ENCODE assay signal across 8 cellular contexts in genomic region chr3:107525101-107525953, GRCh38. TPM values are rescaled to one million over a fixed set of nuclear protein-coding genes. Genes with fewer than 3 reads are reported as not detected.
DNase-seq lines count a peak whose midpoint lies in the region; ATAC-seq and TF ChIP-seq lines count a peak whose summit lies in the region.

No MANE protein-coding gene starts in this region.

- peak; percentile 28 for DNase-seq in ACHN
- DNase-seq in RPMI7951 (ENCODE audit: low read depth), result peak; percentile 50
- DNase-seq in head of caudate nucleus, result peak; percentile 3 to 74 (median 57)
- peak; percentile 9 for DNase-seq in neuronal stem cell (ENCODE audit: low spot score)
- DNase-seq in vagina (ENCODE audit: extremely low spot score in 2 of 2), result no peak

- H3K27me3 ChIP-seq in neuronal stem cell (ENCODE audit: control insufficient read depth in 3 of 3, insufficient read depth in 3 of 3, low read depth in 1 of 3, low read length in 3 of 3) (no peaks in the 10 kb centered on the region), vagina (no peaks in the 10 kb centered on the region)

- intact Hi-C loops in head of caudate nucleus (cut with DNase I) (no loop called here), vagina (cut with DNase I) (loop anchor here (10.0 kb wide), 1 partner anchor 91 kb away; no protein-coding TSS in a partner anchor)

- in situ Hi-C loops in ACHN (cut with HindIII; ENCODE audit: low pct_ligation_motif_present, low pct_unique_long_range_greater_than_20kb, low sequenced_read_pairs), result no loop called here

- peak overlapping the region; percentile 90 for H3K4me3 Mint-ChIP-seq in activated naive CD4-positive, alpha-beta T cell treated with anti-CD3 and anti-CD28 coated beads, Interleukin-2, amount 50 U/mL, for 24 hours

- H2BK120ac ChIP-seq in neuronal stem cell (ENCODE audit: low read depth, low read length), result no peak overlapping the region

- H3K27ac Mint-ChIP-seq in activated naive CD4-positive, alpha-beta T cell treated with anti-CD3 and anti-CD28 coated beads, Interleukin-2, amount 50 U/mL, for 24 hours, result peak overlapping the region; percentile 93

- H3K27ac ChIP-seq in neuronal stem cell (replicated peaks; ENCODE audit: low read length) (no peak overlapping the region), vagina (peak overlapping the region; percentile 98)

- H3K4me2 ChIP-seq in neuronal stem cell (ENCODE audit: insufficient read depth, low read length, poor library complexity, severe bottlenecking), result peak overlapping the region; percentile 99

- H2AFZ ChIP-seq in neuronal stem cell (ENCODE audit: low read length), result peak overlapping the region; percentile 90

- peak overlapping the region; percentile 56 for H3K14ac ChIP-seq in neuronal stem cell (ENCODE audit: low read length)

- H3K36me3 Mint-ChIP-seq in activated naive CD4-positive, alpha-beta T cell treated with anti-CD3 and anti-CD28 coated beads, Interleukin-2, amount 50 U/mL, for 24 hours, result peaks cover 4% of the 10 kb centered on the region

- H4K91ac ChIP-seq in neuronal stem cell (ENCODE audit: low read depth, low read length, poor library complexity), result no peak overlapping the region

- peak overlapping the region; percentile 91 for H3K23ac ChIP-seq in neuronal stem cell (ENCODE audit: low read depth, low read length, poor library complexity)

- no peak overlapping the region for H4K8ac ChIP-seq in neuronal stem cell (ENCODE audit: low read depth, low read length)

- peak overlapping the region; percentile 90 for H3K9ac ChIP-seq in neuronal stem cell (ENCODE audit: low read depth, low read length, poor library complexity)

- H3K36me3 ChIP-seq in neuronal stem cell (replicated peaks in 1 of 2; ENCODE audit: control insufficient read depth in 2 of 2, insufficient read depth in 2 of 2, low read length in 2 of 2), result peaks cover 0 to 37% of the 10 kb centered on the region in 2 donors
- H3K36me3 ChIP-seq in vagina, result peaks cover 0 to 8% of the 10 kb centered on the region in 2 donors

- H3K4me1 ChIP-seq in neuronal stem cell (ENCODE audit: control insufficient read depth in 2 of 2, insufficient read depth in 1 of 2, low read depth in 1 of 2, low read length in 2 of 2) (peaks cover 8 to 10% of the 10 kb centered on the region in 2 donors), vagina (peaks cover 14% of the 10 kb centered on the region)

- H3K9me3 Mint-ChIP-seq in activated naive CD4-positive, alpha-beta T cell treated with anti-CD3 and anti-CD28 coated beads, Interleukin-2, amount 50 U/mL, for 24 hours, result no peaks in the 10 kb centered on the region

- H3K9me3 ChIP-seq in neuronal stem cell (replicated peaks in 1 of 2; ENCODE audit: control insufficient read depth in 2 of 2, insufficient read depth in 1 of 2, low read depth in 1 of 2, low read length in 2 of 2), result no peaks in the 10 kb centered on the region
- no peaks in the 10 kb centered on the region for H3K9me3 ChIP-seq in vagina

- peak overlapping the region; percentile 37 for H2BK15ac ChIP-seq in neuronal stem cell (ENCODE audit: low read length)

- peak overlapping the region; percentile 96 for H3K18ac ChIP-seq in neuronal stem cell (ENCODE audit: low read length)

- peak overlapping the region; percentile 86 for H2AK5ac ChIP-seq in neuronal stem cell (ENCODE audit: low read depth, low read length)

- ATAC-seq in GM19035 (IDR thresholded peaks at IDR 0.05; ENCODE audit: unreplicated experiment) (peak; percentile 11), GM18909 (IDR thresholded peaks at IDR 0.05; ENCODE audit: poor library complexity, unreplicated experiment) (no peak)

- H2BK12ac ChIP-seq in neuronal stem cell (ENCODE audit: low read length), result no peak overlapping the region

- no peak overlapping the region for H3K4ac ChIP-seq in neuronal stem cell (ENCODE audit: low read length)

- TF ChIP-seq CTCF in vagina (IDR thresholded peaks at IDR 0.05), result no peak

- H3K27me3 Mint-ChIP-seq in activated naive CD4-positive, alpha-beta T cell treated with anti-CD3 and anti-CD28 coated beads, Interleukin-2, amount 50 U/mL, for 24 hours, result no peaks in the 10 kb centered on the region

- WGBS in neuronal stem cell (ENCODE audit: extremely low coverage in 2 of 2, insufficient read length in 2 of 2, insufficient replicate concordance in 1 of 2), 2 donors, result no CpG with 5 or more reads among the region's 66 CpGs

- TF ChIP-seq POLR2A in vagina (IDR thresholded peaks at IDR 0.05), result no peak

- no peak overlapping the region for H2BK5ac ChIP-seq in neuronal stem cell (ENCODE audit: low read length)

- peaks cover 10% of the 10 kb centered on the region for H3K79me1 ChIP-seq in neuronal stem cell (ENCODE audit: low read depth, low read length)

- H3K4me3 ChIP-seq in neuronal stem cell (ENCODE audit: low read length in 2 of 2) (peak overlapping the region; percentile 88 to 93), vagina (peak overlapping the region; percentile 67 to 91)

- H3K4me1 Mint-ChIP-seq in activated naive CD4-positive, alpha-beta T cell treated with anti-CD3 and anti-CD28 coated beads, Interleukin-2, amount 50 U/mL, for 24 hours, result peaks cover 56% of the 10 kb centered on the region

RNA-seq across cellular contexts. Expression of gene BBX, which starts 2.6 kb away (rescaled TPM):
- 54.2 and 54.9 TPM in 2 replicates for total RNA-seq in RPMI7951 (2014; rRNA removed; shearing (Covaris generic))
- 30.1 TPM for polyA plus RNA-seq in neuronal stem cell (2013, experiment 1 of 2)
- polyA plus RNA-seq in neuronal stem cell (2013, experiment 2 of 2), result 31.5 TPM
- total RNA-seq in vagina, result 39.5 TPM

Comparison
In these comparisons a context has a peak if more than half of its experiments do, and no peak if none do; other contexts are left out.
1. DNase-seq: peak in ACHN (single experiment), RPMI7951 (single experiment), head of caudate nucleus (42 of 42) and neuronal stem cell (single experiment); none in vagina (0 of 2).